1 cellular context compared by ENCODE assay signal in the genomic region with DNA sequence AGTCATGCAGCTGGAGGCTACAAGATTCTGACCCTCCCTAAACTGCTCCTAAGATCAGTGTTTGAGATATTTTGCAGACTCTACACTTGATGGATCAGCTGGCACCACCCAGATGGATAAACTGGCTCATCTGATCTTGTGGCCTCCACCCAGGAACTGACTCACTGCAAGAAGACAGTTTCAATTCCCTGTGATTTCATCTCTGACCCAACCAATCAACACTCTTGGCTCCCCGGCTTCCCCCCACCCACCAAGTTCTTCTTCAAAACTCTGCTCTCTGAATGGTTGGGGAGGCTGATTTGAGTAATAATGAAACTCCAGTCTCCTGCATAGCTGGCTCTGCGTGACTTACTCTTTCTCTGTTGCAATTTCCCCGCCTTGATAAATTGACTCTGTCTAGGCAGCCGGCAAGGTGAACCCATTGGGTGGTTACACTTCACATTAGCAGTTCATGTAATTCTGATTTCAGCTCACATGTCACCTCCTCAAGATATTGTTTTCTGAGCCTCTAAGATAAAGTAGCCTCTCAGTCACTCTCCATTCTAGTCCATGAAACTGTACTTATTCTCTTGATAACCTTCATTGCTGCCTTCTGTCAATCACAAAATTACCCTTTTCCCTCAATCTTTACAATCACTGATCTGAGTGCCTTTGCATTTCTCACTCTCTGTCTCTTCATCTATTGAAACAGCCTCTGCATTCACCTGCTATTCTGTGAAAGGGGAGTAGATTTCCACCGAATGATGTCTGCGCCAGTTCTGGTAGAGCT.
TF ChIP-seq lines count a peak whose summit lies in the region.

No MANE protein-coding gene starts in this region.

TF ChIP-seq in K562, 482 proteins besides CTCF, POLR2A, EP300 and RAD21 (continued from another document and continues in another):
- TF ChIP-seq, protein P1, sequence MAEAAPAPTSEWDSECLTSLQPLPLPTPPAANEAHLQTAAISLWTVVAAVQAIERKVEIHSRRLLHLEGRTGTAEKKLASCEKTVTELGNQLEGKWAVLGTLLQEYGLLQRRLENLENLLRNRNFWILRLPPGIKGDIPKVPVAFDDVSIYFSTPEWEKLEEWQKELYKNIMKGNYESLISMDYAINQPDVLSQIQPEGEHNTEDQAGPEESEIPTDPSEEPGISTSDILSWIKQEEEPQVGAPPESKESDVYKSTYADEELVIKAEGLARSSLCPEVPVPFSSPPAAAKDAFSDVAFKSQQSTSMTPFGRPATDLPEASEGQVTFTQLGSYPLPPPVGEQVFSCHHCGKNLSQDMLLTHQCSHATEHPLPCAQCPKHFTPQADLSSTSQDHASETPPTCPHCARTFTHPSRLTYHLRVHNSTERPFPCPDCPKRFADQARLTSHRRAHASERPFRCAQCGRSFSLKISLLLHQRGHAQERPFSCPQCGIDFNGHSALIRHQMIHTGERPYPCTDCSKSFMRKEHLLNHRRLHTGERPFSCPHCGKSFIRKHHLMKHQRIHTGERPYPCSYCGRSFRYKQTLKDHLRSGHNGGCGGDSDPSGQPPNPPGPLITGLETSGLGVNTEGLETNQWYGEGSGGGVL (CRISPR knock-in tag; IDR thresholded peaks at IDR 0.05): no peak
- TF ChIP-seq FOXP1 (CRISPR knock-in tag; IDR thresholded peaks at IDR 0.05) (no peak), E2F3 (CRISPR knock-in tag; IDR thresholded peaks at IDR 0.05) (no peak), JUN (IDR thresholded peaks at IDR 0.05; ENCODE audit: borderline replicate concordance, low read depth, low read length) (peak; percentile 63; the same call in 1 of the 2 replicates), JUN (CRISPR knock-in tag; IDR thresholded peaks at IDR 0.05; ENCODE audit: borderline replicate concordance) (no peak), CBX2 (IDR thresholded peaks at IDR 0.05; ENCODE audit: insufficient read depth, low read length, poor library complexity, severe bottlenecking) (no peak), YBX1 (IDR thresholded peaks at IDR 0.05) (no peak), GTF2A2 (tag; IDR thresholded peaks at IDR 0.05) (no peak), KDM5B (IDR thresholded peaks at IDR 0.05; ENCODE audit: insufficient replicate concordance, low read depth, low read length) (no peak), MTA2 (IDR thresholded peaks at IDR 0.05; ENCODE audit: low read depth) (no peak), NBN (IDR thresholded peaks at IDR 0.05; ENCODE audit: low read depth) (no peak)
- TF ChIP-seq, protein P2, sequence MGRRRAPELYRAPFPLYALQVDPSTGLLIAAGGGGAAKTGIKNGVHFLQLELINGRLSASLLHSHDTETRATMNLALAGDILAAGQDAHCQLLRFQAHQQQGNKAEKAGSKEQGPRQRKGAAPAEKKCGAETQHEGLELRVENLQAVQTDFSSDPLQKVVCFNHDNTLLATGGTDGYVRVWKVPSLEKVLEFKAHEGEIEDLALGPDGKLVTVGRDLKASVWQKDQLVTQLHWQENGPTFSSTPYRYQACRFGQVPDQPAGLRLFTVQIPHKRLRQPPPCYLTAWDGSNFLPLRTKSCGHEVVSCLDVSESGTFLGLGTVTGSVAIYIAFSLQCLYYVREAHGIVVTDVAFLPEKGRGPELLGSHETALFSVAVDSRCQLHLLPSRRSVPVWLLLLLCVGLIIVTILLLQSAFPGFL (CRISPR knock-in tag; IDR thresholded peaks at IDR 0.05): no peak
- TF ChIP-seq, protein P3, sequence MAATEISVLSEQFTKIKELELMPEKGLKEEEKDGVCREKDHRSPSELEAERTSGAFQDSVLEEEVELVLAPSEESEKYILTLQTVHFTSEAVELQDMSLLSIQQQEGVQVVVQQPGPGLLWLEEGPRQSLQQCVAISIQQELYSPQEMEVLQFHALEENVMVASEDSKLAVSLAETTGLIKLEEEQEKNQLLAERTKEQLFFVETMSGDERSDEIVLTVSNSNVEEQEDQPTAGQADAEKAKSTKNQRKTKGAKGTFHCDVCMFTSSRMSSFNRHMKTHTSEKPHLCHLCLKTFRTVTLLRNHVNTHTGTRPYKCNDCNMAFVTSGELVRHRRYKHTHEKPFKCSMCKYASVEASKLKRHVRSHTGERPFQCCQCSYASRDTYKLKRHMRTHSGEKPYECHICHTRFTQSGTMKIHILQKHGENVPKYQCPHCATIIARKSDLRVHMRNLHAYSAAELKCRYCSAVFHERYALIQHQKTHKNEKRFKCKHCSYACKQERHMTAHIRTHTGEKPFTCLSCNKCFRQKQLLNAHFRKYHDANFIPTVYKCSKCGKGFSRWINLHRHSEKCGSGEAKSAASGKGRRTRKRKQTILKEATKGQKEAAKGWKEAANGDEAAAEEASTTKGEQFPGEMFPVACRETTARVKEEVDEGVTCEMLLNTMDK (IDR thresholded peaks at IDR 0.05; ENCODE audit: borderline replicate concordance, insufficient read depth, low read depth, low read length, poor library complexity, severe bottlenecking): no peak
- TF ChIP-seq, protein P4, sequence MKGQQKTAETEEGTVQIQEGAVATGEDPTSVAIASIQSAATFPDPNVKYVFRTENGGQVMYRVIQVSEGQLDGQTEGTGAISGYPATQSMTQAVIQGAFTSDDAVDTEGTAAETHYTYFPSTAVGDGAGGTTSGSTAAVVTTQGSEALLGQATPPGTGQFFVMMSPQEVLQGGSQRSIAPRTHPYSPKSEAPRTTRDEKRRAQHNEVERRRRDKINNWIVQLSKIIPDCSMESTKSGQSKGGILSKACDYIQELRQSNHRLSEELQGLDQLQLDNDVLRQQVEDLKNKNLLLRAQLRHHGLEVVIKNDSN (CRISPR knock-in tag; IDR thresholded peaks at IDR 0.05): no peak
- TF ChIP-seq, protein P5, sequence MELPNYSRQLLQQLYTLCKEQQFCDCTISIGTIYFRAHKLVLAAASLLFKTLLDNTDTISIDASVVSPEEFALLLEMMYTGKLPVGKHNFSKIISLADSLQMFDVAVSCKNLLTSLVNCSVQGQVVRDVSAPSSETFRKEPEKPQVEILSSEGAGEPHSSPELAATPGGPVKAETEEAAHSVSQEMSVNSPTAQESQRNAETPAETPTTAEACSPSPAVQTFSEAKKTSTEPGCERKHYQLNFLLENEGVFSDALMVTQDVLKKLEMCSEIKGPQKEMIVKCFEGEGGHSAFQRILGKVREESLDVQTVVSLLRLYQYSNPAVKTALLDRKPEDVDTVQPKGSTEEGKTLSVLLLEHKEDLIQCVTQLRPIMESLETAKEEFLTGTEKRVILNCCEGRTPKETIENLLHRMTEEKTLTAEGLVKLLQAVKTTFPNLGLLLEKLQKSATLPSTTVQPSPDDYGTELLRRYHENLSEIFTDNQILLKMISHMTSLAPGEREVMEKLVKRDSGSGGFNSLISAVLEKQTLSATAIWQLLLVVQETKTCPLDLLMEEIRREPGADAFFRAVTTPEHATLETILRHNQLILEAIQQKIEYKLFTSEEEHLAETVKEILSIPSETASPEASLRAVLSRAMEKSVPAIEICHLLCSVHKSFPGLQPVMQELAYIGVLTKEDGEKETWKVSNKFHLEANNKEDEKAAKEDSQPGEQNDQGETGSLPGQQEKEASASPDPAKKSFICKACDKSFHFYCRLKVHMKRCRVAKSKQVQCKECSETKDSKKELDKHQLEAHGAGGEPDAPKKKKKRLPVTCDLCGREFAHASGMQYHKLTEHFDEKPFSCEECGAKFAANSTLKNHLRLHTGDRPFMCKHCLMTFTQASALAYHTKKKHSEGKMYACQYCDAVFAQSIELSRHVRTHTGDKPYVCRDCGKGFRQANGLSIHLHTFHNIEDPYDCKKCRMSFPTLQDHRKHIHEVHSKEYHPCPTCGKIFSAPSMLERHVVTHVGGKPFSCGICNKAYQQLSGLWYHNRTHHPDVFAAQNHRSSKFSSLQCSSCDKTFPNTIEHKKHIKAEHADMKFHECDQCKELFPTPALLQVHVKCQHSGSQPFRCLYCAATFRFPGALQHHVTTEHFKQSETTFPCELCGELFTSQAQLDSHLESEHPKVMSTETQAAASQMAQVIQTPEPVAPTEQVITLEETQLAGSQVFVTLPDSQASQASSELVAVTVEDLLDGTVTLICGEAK (IDR thresholded peaks at IDR 0.05): no peak
- TF ChIP-seq, protein P5 (CRISPR knock-in tag; IDR thresholded peaks at IDR 0.05): no peak
- TF ChIP-seq, protein P6, sequence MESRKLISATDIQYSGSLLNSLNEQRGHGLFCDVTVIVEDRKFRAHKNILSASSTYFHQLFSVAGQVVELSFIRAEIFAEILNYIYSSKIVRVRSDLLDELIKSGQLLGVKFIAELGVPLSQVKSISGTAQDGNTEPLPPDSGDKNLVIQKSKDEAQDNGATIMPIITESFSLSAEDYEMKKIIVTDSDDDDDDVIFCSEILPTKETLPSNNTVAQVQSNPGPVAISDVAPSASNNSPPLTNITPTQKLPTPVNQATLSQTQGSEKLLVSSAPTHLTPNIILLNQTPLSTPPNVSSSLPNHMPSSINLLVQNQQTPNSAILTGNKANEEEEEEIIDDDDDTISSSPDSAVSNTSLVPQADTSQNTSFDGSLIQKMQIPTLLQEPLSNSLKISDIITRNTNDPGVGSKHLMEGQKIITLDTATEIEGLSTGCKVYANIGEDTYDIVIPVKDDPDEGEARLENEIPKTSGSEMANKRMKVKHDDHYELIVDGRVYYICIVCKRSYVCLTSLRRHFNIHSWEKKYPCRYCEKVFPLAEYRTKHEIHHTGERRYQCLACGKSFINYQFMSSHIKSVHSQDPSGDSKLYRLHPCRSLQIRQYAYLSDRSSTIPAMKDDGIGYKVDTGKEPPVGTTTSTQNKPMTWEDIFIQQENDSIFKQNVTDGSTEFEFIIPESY (CRISPR knock-in tag; IDR thresholded peaks at IDR 0.05): no peak
- TF ChIP-seq, protein P7, sequence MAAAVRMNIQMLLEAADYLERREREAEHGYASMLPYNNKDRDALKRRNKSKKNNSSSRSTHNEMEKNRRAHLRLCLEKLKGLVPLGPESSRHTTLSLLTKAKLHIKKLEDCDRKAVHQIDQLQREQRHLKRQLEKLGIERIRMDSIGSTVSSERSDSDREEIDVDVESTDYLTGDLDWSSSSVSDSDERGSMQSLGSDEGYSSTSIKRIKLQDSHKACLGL (CRISPR knock-in tag; IDR thresholded peaks at IDR 0.05; ENCODE audit: borderline replicate concordance, poor library complexity, severe bottlenecking): no peak
- TF ChIP-seq, protein P8, sequence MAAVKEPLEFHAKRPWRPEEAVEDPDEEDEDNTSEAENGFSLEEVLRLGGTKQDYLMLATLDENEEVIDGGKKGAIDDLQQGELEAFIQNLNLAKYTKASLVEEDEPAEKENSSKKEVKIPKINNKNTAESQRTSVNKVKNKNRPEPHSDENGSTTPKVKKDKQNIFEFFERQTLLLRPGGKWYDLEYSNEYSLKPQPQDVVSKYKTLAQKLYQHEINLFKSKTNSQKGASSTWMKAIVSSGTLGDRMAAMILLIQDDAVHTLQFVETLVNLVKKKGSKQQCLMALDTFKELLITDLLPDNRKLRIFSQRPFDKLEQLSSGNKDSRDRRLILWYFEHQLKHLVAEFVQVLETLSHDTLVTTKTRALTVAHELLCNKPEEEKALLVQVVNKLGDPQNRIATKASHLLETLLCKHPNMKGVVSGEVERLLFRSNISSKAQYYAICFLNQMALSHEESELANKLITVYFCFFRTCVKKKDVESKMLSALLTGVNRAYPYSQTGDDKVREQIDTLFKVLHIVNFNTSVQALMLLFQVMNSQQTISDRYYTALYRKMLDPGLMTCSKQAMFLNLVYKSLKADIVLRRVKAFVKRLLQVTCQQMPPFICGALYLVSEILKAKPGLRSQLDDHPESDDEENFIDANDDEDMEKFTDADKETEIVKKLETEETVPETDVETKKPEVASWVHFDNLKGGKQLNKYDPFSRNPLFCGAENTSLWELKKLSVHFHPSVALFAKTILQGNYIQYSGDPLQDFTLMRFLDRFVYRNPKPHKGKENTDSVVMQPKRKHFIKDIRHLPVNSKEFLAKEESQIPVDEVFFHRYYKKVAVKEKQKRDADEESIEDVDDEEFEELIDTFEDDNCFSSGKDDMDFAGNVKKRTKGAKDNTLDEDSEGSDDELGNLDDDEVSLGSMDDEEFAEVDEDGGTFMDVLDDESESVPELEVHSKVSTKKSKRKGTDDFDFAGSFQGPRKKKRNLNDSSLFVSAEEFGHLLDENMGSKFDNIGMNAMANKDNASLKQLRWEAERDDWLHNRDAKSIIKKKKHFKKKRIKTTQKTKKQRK (IDR thresholded peaks at IDR 0.05; ENCODE audit: borderline replicate concordance, low read depth, low read length): no peak
